8 cellular contexts compared by ENCODE assay signal in genomic region chr7:143882611-143883078, GRCh38. TPM values are rescaled to one million over a fixed set of nuclear protein-coding genes. Genes with fewer than 3 reads are reported as not detected.
DNase-seq lines count a peak whose midpoint lies in the region; ATAC-seq lines count a peak whose summit lies in the region.

No MANE protein-coding gene starts in this region.

- H3K36me3 Mint-ChIP-seq in immature natural killer cell = peaks cover 0 to 10% (median 0%) of the 10 kb centered on the region in 3 donors

- peak overlapping the region; percentile 63 for H3K4me3 ChIP-seq in skeletal muscle cell (ENCODE audit: low read depth, low read length)

- ATAC-seq in GM21390 (IDR thresholded peaks at IDR 0.05; ENCODE audit: unreplicated experiment) = no peak

- peaks cover 21 to 35% of the 10 kb centered on the region in 2 donors for H3K4me1 Mint-ChIP-seq in immature natural killer cell

- H3K9me3 Mint-ChIP-seq in immature natural killer cell = no peaks in the 10 kb centered on the region

- peak overlapping the region in 1 of 6 donors; percentile 44 for H3K27ac Mint-ChIP-seq in immature natural killer cell

- H3K4me3 Mint-ChIP-seq in immature natural killer cell = peak overlapping the region in 3 of 5 donors; percentile 13 to 65 (median 44)

- peaks cover 8 to 12% (median 10%) of the 10 kb centered on the region in 3 donors for H3K27me3 Mint-ChIP-seq in immature natural killer cell (ENCODE audit: low read depth in 3 of 3)

- DNase-seq in DMS53 treated with DMSO at 0.1 percent for 48 hours (lab: John Stamatoyannopoulos, UW; ENCODE audit: unreplicated experiment) (peak; percentile 49), NCI-H2029 treated with DMSO at 0.1 percent for 48 hours (lab: John Stamatoyannopoulos, UW) (peak; percentile 11), cerebellar nuclear complex (lab: John Stamatoyannopoulos, UW) (peak; percentile 24 to 39), immature natural killer cell (no peak), skeletal muscle cell (ENCODE audit: low read depth) (no peak), HPDE6-E6E7 (ENCODE audit: extremely low spot score) (no peak)
- no peak for DNase-seq in stimulated activated naive CD4-positive, alpha-beta T cell treated with Interleukin-2 at 50 U/mL for 16 hours (lab: John Stamatoyannopoulos, UW)

RNA-seq across cellular contexts. Expression of gene TCAF1, which starts 19.3 kb away (rescaled TPM):
- 10 to 100 TPM; 11.4 to 20.1 (median 14.9) TPM for polyA plus RNA-seq in immature natural killer cell

RNA-seq across cellular contexts. Expression of gene OR2F2, which starts 52.4 kb away (rescaled TPM):
- polyA plus RNA-seq in immature natural killer cell = not detected

Comparison
In these comparisons a context has a peak if more than half of its experiments do, and no peak if none do; other contexts are left out.
1. DNase-seq: peak in DMS53 treated with DMSO at 0.1 percent for 48 hours (single experiment), NCI-H2029 treated with DMSO at 0.1 percent for 48 hours (single experiment) and cerebellar nuclear complex (2 of 2); none in immature natural killer cell (0 of 3), skeletal muscle cell (single experiment), stimulated activated naive CD4-positive, alpha-beta T cell treated with Interleukin-2 at 50 U/mL for 16 hours (single experiment) and HPDE6-E6E7 (single experiment).